2 cellular contexts compared by ENCODE assay signal in the genomic region with DNA sequence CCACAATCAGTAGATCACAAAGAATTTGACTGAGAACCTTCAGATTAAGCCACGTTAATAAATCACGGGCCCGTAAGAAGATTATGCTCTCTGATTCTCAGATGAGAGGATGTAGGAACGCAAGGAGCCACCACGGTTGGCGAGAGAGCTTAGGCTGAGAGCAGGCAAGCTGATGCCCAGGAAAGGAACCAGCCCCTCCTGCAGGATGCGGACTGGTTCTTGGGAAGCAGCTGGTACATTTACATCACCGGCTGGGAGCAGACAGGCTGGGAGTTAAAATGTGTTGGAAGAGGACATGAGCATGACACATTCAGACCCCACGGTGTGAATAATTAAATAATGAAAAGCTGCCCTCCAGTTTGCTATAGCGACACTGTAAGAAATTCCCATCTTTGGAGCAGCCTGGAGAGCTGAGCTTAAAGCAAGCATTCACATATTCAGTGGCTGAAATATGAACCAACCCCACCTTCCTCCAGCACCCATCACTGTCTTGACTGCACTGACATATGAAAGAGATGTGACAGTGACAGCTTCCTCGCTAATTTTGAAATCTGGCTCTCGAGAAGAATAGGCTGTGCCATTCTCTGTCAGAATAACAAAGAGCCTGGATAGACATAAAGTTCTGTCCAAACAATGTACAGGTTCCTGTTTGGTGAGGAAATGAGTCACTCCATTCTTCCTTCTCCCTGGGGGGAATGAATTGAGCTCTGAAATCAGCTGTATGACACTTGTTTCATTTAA.
TF ChIP-seq lines count a peak whose summit lies in the region.

No MANE protein-coding gene starts in this region.

TF ChIP-seq in H1, 55 proteins besides CTCF, POLR2A, EP300 and RAD21 (continued from another document):
- no peak for TF ChIP-seq EGR1 (IDR thresholded peaks at IDR 0.05; ENCODE audit: borderline replicate concordance, low read depth, low read length)
- TF ChIP-seq CBX5 (IDR thresholded peaks at IDR 0.05; ENCODE audit: low read depth, low read length), result no peak
- no peak for TF ChIP-seq ZNF274 (IDR thresholded peaks at IDR 0.05; ENCODE audit: borderline replicate concordance, extremely low read depth, low read length)
- no peak for TF ChIP-seq CHD2 (IDR thresholded peaks at IDR 0.05; ENCODE audit: low read length)

TF ChIP-seq in neural cell, 6 proteins besides CTCF, POLR2A, EP300 and RAD21:
- TF ChIP-seq REST (IDR thresholded peaks at IDR 0.05; ENCODE audit: borderline replicate concordance), result peak; percentile 64
- no peak for TF ChIP-seq MXI1 (conservative IDR thresholded peaks at IDR 0.05; ENCODE audit: poor library complexity, severe bottlenecking)
- no peak for TF ChIP-seq TAF1 (IDR thresholded peaks at IDR 0.05; ENCODE audit: low read depth)
- TF ChIP-seq POLR2AphosphoS5 (IDR thresholded peaks at IDR 0.05), result peak; percentile 72
- no peak for TF ChIP-seq SMC3 (conservative IDR thresholded peaks at IDR 0.05; ENCODE audit: poor library complexity)
- no peak for TF ChIP-seq EZH2 (IDR thresholded peaks at IDR 0.05; ENCODE audit: borderline replicate concordance, insufficient read depth, low read length, poor library complexity, severe bottlenecking)
